In the genomic region with DNA sequence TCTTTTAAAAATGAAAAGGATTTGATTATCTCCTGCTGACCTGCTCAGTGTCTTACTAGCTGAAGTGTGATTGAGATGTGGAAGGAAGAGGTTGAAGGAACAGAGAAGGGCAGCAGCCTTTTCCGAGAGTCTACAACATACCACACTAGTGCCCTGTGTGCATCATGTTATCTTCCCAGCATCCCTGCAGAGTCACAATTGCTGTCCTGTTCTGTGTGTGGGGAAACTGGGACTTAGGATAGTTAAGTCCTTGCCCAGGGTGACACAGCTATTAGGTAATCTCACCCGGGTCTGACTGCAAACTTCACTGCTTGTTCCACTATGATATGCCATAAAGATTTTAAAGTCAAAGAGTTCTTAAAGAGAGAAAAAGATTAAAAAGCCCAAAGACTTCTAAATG, we compare ENCODE assay signal across 37 cellular contexts.
"Had no signal": no experiment of that assay in that cellular context is flagged by ENCODE, and none has a peak within 500 bp of the region (broad histone marks: within the 10 kb centered on the region; RNA-seq: fewer than 3 reads in every experiment).

No MANE protein-coding gene starts in this region.

- H3K4me1 Mint-ChIP-seq: activated CD4-positive, alpha-beta T cell treated with anti-CD3 and anti-CD28 coated beads for 36 hours; activated naive CD8-positive, alpha-beta T cell treated with anti-CD3 and anti-CD28 coated beads, Interleukin-2, amount 50 U/mL, for 24 hours had no signal

- H3K4me3 ChIP-seq: adrenal gland, body of pancreas, breast epithelium, coronary artery, dorsolateral prefrontal cortex, esophagus muscularis mucosa, gastrocnemius medialis, heart left ventricle had no signal

- H3K27ac Mint-ChIP-seq: activated CD4-positive, alpha-beta memory T cell treated with anti-CD3 and anti-CD28 coated beads for 36 hours; activated CD4-positive, alpha-beta T cell treated with anti-CD3 and anti-CD28 coated beads for 36 hours; activated CD4-positive, alpha-beta T cell treated with anti-CD3 and anti-CD28 coated beads, Interleukin-2, amount 10 ng/mL, durations not matched to agents 24 days and 14 days; activated CD8-positive, alpha-beta memory T cell treated with anti-CD3 and anti-CD28 coated beads, Interleukin-2, amount 10 ng/mL, durations not matched to agents 7 days and 5 days; activated naive CD4-positive, alpha-beta T cell treated with anti-CD3 and anti-CD28 coated beads, Interleukin-2, amount 10 ng/mL, durations not matched to agents 7 days and 5 days; activated naive CD8-positive, alpha-beta T cell treated with anti-CD3 and anti-CD28 coated beads, Interleukin-2, amount 50 U/mL, for 24 hours; activated T-cell treated with anti-CD3 and anti-CD28 coated beads, Interleukin-2, amount 50 U/mL, for 24 hours; activated T-cell treated with anti-CD3 and anti-CD28 coated beads, Interleukin-2, amount 50 U/mL, for 72 hours; dendritic cell treated with granulocyte-macrophage colony-stimulating factor and Interleukin-4, amounts not matched to agents 40 ng/mL and 50 ng/mL, for 4 days; T-helper 17 cell; T-helper 2 cell treated with Interferon-gamma antibody and Interleukin-4, amounts not matched to agents 5 μg/mL and 100 μg/mL, for 36 hours had no signal

- ATAC-seq: activated CD4-positive, alpha-beta T cell treated with anti-CD3 and anti-CD28 coated beads for 36 hours; activated CD8-positive, alpha-beta memory T cell treated with anti-CD3 and anti-CD28 coated beads, Interleukin-2, amount 10 ng/mL, durations not matched to agents 7 days and 5 days; activated CD8-positive, alpha-beta T cell treated with anti-CD3 and anti-CD28 coated beads, Interleukin-2, amount 10 ng/mL, durations not matched to agents 7 days and 5 days; activated naive CD4-positive, alpha-beta T cell treated with anti-CD3 and anti-CD28 coated beads, Interleukin-2, amount 50 U/mL, for 72 hours; activated naive CD8-positive, alpha-beta T cell treated with anti-CD3 and anti-CD28 coated beads, Interleukin-2, amount 50 U/mL, for 24 hours; activated T-cell treated with anti-CD3 and anti-CD28 coated beads, Interleukin-2, amount 50 U/mL, for 72 hours; body of pancreas; foreskin keratinocyte; gastrocnemius medialis; heart left ventricle; T-helper 17 cell had no signal

- H3K4me3 Mint-ChIP-seq: activated CD4-positive, alpha-beta memory T cell treated with anti-CD3 and anti-CD28 coated beads for 36 hours; activated CD4-positive, alpha-beta T cell treated with anti-CD3 and anti-CD28 coated beads for 36 hours; activated CD4-positive, alpha-beta T cell treated with anti-CD3 and anti-CD28 coated beads, Interleukin-2, amount 10 ng/mL, durations not matched to agents 24 days and 14 days; activated CD8-positive, alpha-beta memory T cell treated with anti-CD3 and anti-CD28 coated beads, Interleukin-2, amount 10 ng/mL, durations not matched to agents 7 days and 5 days; activated CD8-positive, alpha-beta T cell treated with anti-CD3 and anti-CD28 coated beads, Interleukin-2, amount 10 ng/mL, durations not matched to agents 7 days and 5 days; activated naive CD4-positive, alpha-beta T cell treated with anti-CD3 and anti-CD28 coated beads, Interleukin-2, amount 10 ng/mL, durations not matched to agents 7 days and 5 days; activated naive CD8-positive, alpha-beta T cell treated with anti-CD3 and anti-CD28 coated beads, Interleukin-2, amount 50 U/mL, for 24 hours; activated T-cell treated with anti-CD3 and anti-CD28 coated beads, Interleukin-2, amount 50 U/mL, for 24 hours; activated T-cell treated with anti-CD3 and anti-CD28 coated beads, Interleukin-2, amount 50 U/mL, for 72 hours; central memory CD8-positive, alpha-beta T cell; dendritic cell treated with granulocyte-macrophage colony-stimulating factor and Interleukin-4, amounts not matched to agents 40 ng/mL and 50 ng/mL, for 4 days; T-helper 17 cell; T-helper 2 cell treated with Interferon-gamma antibody and Interleukin-4, amounts not matched to agents 5 μg/mL and 100 μg/mL, for 36 hours had no signal

- H3K36me3 ChIP-seq: breast epithelium had no signal

- H3K9me3 ChIP-seq: adrenal gland, body of pancreas, breast epithelium, esophagus muscularis mucosa, gastrocnemius medialis, heart left ventricle had no signal

- H3K27me3 ChIP-seq: adrenal gland, body of pancreas, breast epithelium, dorsolateral prefrontal cortex, esophagus muscularis mucosa, foreskin keratinocyte, gastrocnemius medialis, heart left ventricle had no signal

- DNase-seq: activated CD4-positive, alpha-beta memory T cell treated with anti-CD3 and anti-CD28 coated beads for 36 hours; activated CD4-positive, alpha-beta T cell treated with anti-CD3 and anti-CD28 coated beads for 36 hours; activated CD4-positive, alpha-beta T cell treated with anti-CD3 and anti-CD28 coated beads, Interleukin-2, amount 10 ng/mL, durations not matched to agents 24 days and 14 days; activated CD4-positive, CD25-positive, alpha-beta regulatory T cell; activated CD4-positive, CD25-positive, alpha-beta regulatory T cell treated with anti-CD3 and anti-CD28 coated beads, Interleukin-2, amount 50 U/mL, for 72 hours; activated CD8-positive, alpha-beta memory T cell treated with anti-CD3 and anti-CD28 coated beads, Interleukin-2, amount 10 ng/mL, durations not matched to agents 7 days and 5 days; activated CD8-positive, alpha-beta memory T cell treated with anti-CD3 and anti-CD28 coated beads, Interleukin-2, amount 50 U/mL, for 48 hours; activated CD8-positive, alpha-beta T cell treated with anti-CD3 and anti-CD28 coated beads, Interleukin-2, amount 10 ng/mL, durations not matched to agents 7 days and 5 days; activated gamma-delta T cell; activated naive CD4-positive, alpha-beta T cell; activated naive CD4-positive, alpha-beta T cell treated with anti-CD3 and anti-CD28 coated beads, Interleukin-2, amount 10 ng/mL, durations not matched to agents 7 days and 5 days; activated naive CD8-positive, alpha-beta T cell treated with anti-CD3 and anti-CD28 coated beads, Interleukin-2, amount 50 U/mL, for 24 hours; activated T-cell treated with anti-CD3 and anti-CD28 coated beads for 4 hours; activated T-cell treated with anti-CD3 and anti-CD28 coated beads, Interleukin-2, amount 50 U/mL, for 24 hours; activated T-cell treated with anti-CD3 and anti-CD28 coated beads, Interleukin-2, amount 50 U/mL, for 72 hours; adrenal gland; amygdala; aorta; body of pancreas; dorsolateral prefrontal cortex; effector memory CD4-positive, alpha-beta T cell; erythroblast; foreskin keratinocyte; gastrocnemius medialis; glutamatergic neuron; heart left ventricle; T-helper 1 cell; T-helper 17 cell; T1000; WERI-Rb-1 had no signal

- H3K9me3 Mint-ChIP-seq: activated CD4-positive, alpha-beta memory T cell treated with anti-CD3 and anti-CD28 coated beads for 36 hours; activated CD4-positive, alpha-beta T cell treated with anti-CD3 and anti-CD28 coated beads, Interleukin-2, amount 10 ng/mL, durations not matched to agents 24 days and 14 days; activated naive CD4-positive, alpha-beta T cell treated with anti-CD3 and anti-CD28 coated beads, Interleukin-2, amount 10 ng/mL, durations not matched to agents 7 days and 5 days; activated naive CD4-positive, alpha-beta T cell treated with anti-CD3 and anti-CD28 coated beads, Interleukin-2, amount 50 U/mL, for 72 hours; activated naive CD8-positive, alpha-beta T cell treated with anti-CD3 and anti-CD28 coated beads, Interleukin-2, amount 50 U/mL, for 24 hours; activated T-cell treated with anti-CD3 and anti-CD28 coated beads, Interleukin-2, amount 50 U/mL, for 24 hours; activated T-cell treated with anti-CD3 and anti-CD28 coated beads, Interleukin-2, amount 50 U/mL, for 72 hours; central memory CD8-positive, alpha-beta T cell; dendritic cell treated with granulocyte-macrophage colony-stimulating factor and Interleukin-4, amounts not matched to agents 40 ng/mL and 50 ng/mL, for 4 days; T-helper 2 cell treated with Interferon-gamma antibody and Interleukin-4, amounts not matched to agents 5 μg/mL and 100 μg/mL, for 36 hours had no signal

- H3K27ac ChIP-seq: adrenal gland, body of pancreas, breast epithelium, coronary artery, dorsolateral prefrontal cortex, esophagus muscularis mucosa, foreskin keratinocyte, gastrocnemius medialis, heart left ventricle, WERI-Rb-1 had no signal

- H3K27me3 Mint-ChIP-seq: activated CD4-positive, alpha-beta memory T cell treated with anti-CD3 and anti-CD28 coated beads for 36 hours; activated CD4-positive, alpha-beta T cell treated with anti-CD3 and anti-CD28 coated beads for 36 hours; activated CD4-positive, alpha-beta T cell treated with anti-CD3 and anti-CD28 coated beads, Interleukin-2, amount 10 ng/mL, durations not matched to agents 24 days and 14 days; activated CD8-positive, alpha-beta memory T cell treated with anti-CD3 and anti-CD28 coated beads, Interleukin-2, amount 10 ng/mL, durations not matched to agents 7 days and 5 days; activated naive CD4-positive, alpha-beta T cell treated with anti-CD3 and anti-CD28 coated beads, Interleukin-2, amount 10 ng/mL, durations not matched to agents 7 days and 5 days; activated naive CD8-positive, alpha-beta T cell treated with anti-CD3 and anti-CD28 coated beads, Interleukin-2, amount 50 U/mL, for 24 hours; activated T-cell treated with anti-CD3 and anti-CD28 coated beads, Interleukin-2, amount 50 U/mL, for 24 hours; central memory CD8-positive, alpha-beta T cell; dendritic cell treated with granulocyte-macrophage colony-stimulating factor and Interleukin-4, amounts not matched to agents 40 ng/mL and 50 ng/mL, for 4 days; T-helper 17 cell had no signal

- H3K4me1 ChIP-seq: adrenal gland, body of pancreas, breast epithelium, foreskin keratinocyte, gastrocnemius medialis had no signal
